ENCODE assay signal across 9 cellular contexts in genomic region chr12:3275171-3276041, GRCh38.
DNase-seq lines count a peak whose midpoint lies in the region; ATAC-seq and TF ChIP-seq lines count a peak whose summit lies in the region.
"Had no signal": no experiment of that assay in that cellular context is flagged by ENCODE, and none has a peak within 500 bp of the region (broad histone marks: within the 10 kb centered on the region; RNA-seq: fewer than 3 reads in every experiment).

No MANE protein-coding gene starts in this region.

- H3K27me3 ChIP-seq in neural cell (ENCODE audit: insufficient read depth, low read depth, low read length): no peaks in the 10 kb centered on the region

- no peaks in the 10 kb centered on the region for H3K9me3 Mint-ChIP-seq in activated T-cell treated with anti-CD3 and anti-CD28 coated beads, Interleukin-2, amount 50 U/mL, for 4 hours
- H3K9me3 Mint-ChIP-seq: dendritic cell treated with granulocyte-macrophage colony-stimulating factor and Interleukin-4, amounts not matched to agents 40 ng/mL and 50 ng/mL, for 4 days had no signal

- no peak overlapping the region for H3K4me2 ChIP-seq in neural cell (ENCODE audit: low read length)

- no peak overlapping the region for H3K9ac ChIP-seq in neural cell (ENCODE audit: low read length)

- H3K9me3 ChIP-seq in neural cell (ENCODE audit: low read length): no peaks in the 10 kb centered on the region

- H2AFZ ChIP-seq in neural cell (ENCODE audit: low read depth, low read length): no peak overlapping the region

- DNase-seq in D341Med (ENCODE audit: low spot score): peak; percentile 91
- peak; percentile 79 for DNase-seq in OCI-M1 (lab: John Stamatoyannopoulos, UW)
- peak; percentile 63 for DNase-seq in activated T-cell treated with anti-CD3 and anti-CD28 coated beads, Interleukin-2, amount 50 U/mL, for 4 hours
- peak; percentile 50 for DNase-seq in fibroblast of gingiva (ENCODE audit: low read depth)
- DNase-seq in stimulated activated naive CD8-positive, alpha-beta T cell treated with anti-CD3 and anti-CD28 coated beads, Interleukin-15, Interleukin-2, amounts not matched to agents 100 U/mL and 50 U/mL, for 24 hours: peak; percentile 81

- H3K4me3 ChIP-seq in neural cell (ENCODE audit: low read length): no peak overlapping the region

- no peaks in the 10 kb centered on the region for H3K36me3 Mint-ChIP-seq in activated T-cell treated with anti-CD3 and anti-CD28 coated beads, Interleukin-2, amount 50 U/mL, for 4 hours (ENCODE audit: insufficient read depth)

- no peaks in the 10 kb centered on the region for H3K4me1 Mint-ChIP-seq in activated T-cell treated with anti-CD3 and anti-CD28 coated beads, Interleukin-2, amount 50 U/mL, for 4 hours (ENCODE audit: low read depth)

- H3K4me3 Mint-ChIP-seq in activated T-cell treated with anti-CD3 and anti-CD28 coated beads, Interleukin-2, amount 50 U/mL, for 4 hours: no peak overlapping the region
- H3K4me3 Mint-ChIP-seq: dendritic cell treated with granulocyte-macrophage colony-stimulating factor and Interleukin-4, amounts not matched to agents 40 ng/mL and 50 ng/mL, for 4 days had no signal

- no peaks in the 10 kb centered on the region for H3K79me2 ChIP-seq in neural cell (replicated peaks; ENCODE audit: insufficient read depth, low read length)

- no peak overlapping the region for H3K27ac ChIP-seq in neural cell (ENCODE audit: low read length)

- TF ChIP-seq CTCF in neural cell (IDR thresholded peaks at IDR 0.05; ENCODE audit: poor library complexity, severe bottlenecking): peak; percentile 97

- H3K27me3 Mint-ChIP-seq in activated T-cell treated with anti-CD3 and anti-CD28 coated beads, Interleukin-2, amount 50 U/mL, for 4 hours (ENCODE audit: low read depth): peaks cover 16% of the 10 kb centered on the region

- TF ChIP-seq EP300 in neural cell (conservative IDR thresholded peaks at IDR 0.05; ENCODE audit: poor library complexity, severe bottlenecking): no peak

- peak; percentile 96 for TF ChIP-seq RAD21 in neural cell (conservative IDR thresholded peaks at IDR 0.05)

- no peaks in the 10 kb centered on the region for H3K36me3 ChIP-seq in neural cell (ENCODE audit: insufficient read depth, low read length)

- peak; percentile 59 for ATAC-seq in HG03565 (IDR thresholded peaks at IDR 0.05; ENCODE audit: unreplicated experiment)
- ATAC-seq in activated T-cell treated with anti-CD3 and anti-CD28 coated beads, Interleukin-2, amount 50 U/mL, for 4 hours: peak; percentile 79 to 80
- ATAC-seq in stimulated activated naive CD8-positive, alpha-beta T cell treated with anti-CD3 and anti-CD28 coated beads, Interleukin-15, Interleukin-2, amounts not matched to agents 100 U/mL and 50 U/mL, for 24 hours: peak; percentile 60
- ATAC-seq in GM18909 (IDR thresholded peaks at IDR 0.05; ENCODE audit: poor library complexity, unreplicated experiment): no peak

- no peaks in the 10 kb centered on the region for H3K9me2 ChIP-seq in neural cell (ENCODE audit: insufficient read depth, low read length)

- no peaks in the 10 kb centered on the region for H4K20me1 ChIP-seq in neural cell (ENCODE audit: insufficient read depth)

- no peaks in the 10 kb centered on the region for H3F3A ChIP-seq in neural cell (ENCODE audit: insufficient read depth, low read length, poor library complexity, severe bottlenecking)

TF ChIP-seq in neural cell, 6 proteins besides CTCF, POLR2A, EP300 and RAD21:
- TF ChIP-seq EZH2 (IDR thresholded peaks at IDR 0.05; ENCODE audit: borderline replicate concordance, insufficient read depth, low read length, poor library complexity, severe bottlenecking) (no peak), TAF1 (IDR thresholded peaks at IDR 0.05; ENCODE audit: low read depth) (no peak), REST (IDR thresholded peaks at IDR 0.05; ENCODE audit: borderline replicate concordance) (no peak), MXI1 (conservative IDR thresholded peaks at IDR 0.05; ENCODE audit: poor library complexity, severe bottlenecking) (no peak), POLR2AphosphoS5 (IDR thresholded peaks at IDR 0.05) (no peak), SMC3 (conservative IDR thresholded peaks at IDR 0.05; ENCODE audit: poor library complexity) (peak; percentile 98)
